ENCODE assay signal across 23 cellular contexts in genomic region chr22:44985906-44986527, GRCh38. TPM values are rescaled to one million over a fixed set of nuclear protein-coding genes. Genes with fewer than 3 reads are reported as not detected.
DNase-seq lines count a peak whose midpoint lies in the region; ATAC-seq, FAIRE-seq and TF ChIP-seq lines count a peak whose summit lies in the region.
"Had no signal": no experiment of that assay in that cellular context is flagged by ENCODE, and none has a peak within 500 bp of the region (broad histone marks: within the 10 kb centered on the region; RNA-seq: fewer than 3 reads in every experiment).

No MANE protein-coding gene starts in this region.

- in situ Hi-C loops in K562 (cut with MboI), result no loop called here

- intact Hi-C loops in K562 (cut with micrococcal nuclease), result no loop called here

- FAIRE-seq in K562 (lab: Jason Lieb, UNC), result no peak
- FAIRE-seq: A204.1, GM12891, GM18507, H54 had no signal

- H2BK12ac ChIP-seq in H9 (ENCODE audit: insufficient read length, low read depth, low read length) (no peak overlapping the region), neuronal stem cell (ENCODE audit: low read length) (peak overlapping the region; percentile 35)

- H3K4me3 Mint-ChIP-seq in H9, result no peak overlapping the region
- H3K4me3 Mint-ChIP-seq: CD4-positive, CD25-positive, alpha-beta regulatory T cell; CD8-positive, alpha-beta memory T cell; HFFc6 had no signal

- no peak for TF ChIP-seq RAD21 in K562 (CRISPR knock-in tag; conservative IDR thresholded peaks at IDR 0.05 in 1 of 2, IDR thresholded peaks at IDR 0.05 in 1 of 2)

- H3K27ac ChIP-seq in H9 (ENCODE audit: insufficient read length, low read depth, low read length), result no peak overlapping the region
- H3K27ac ChIP-seq in K562 (ENCODE audit: extremely low read depth, low read depth, low read length), result no peak overlapping the region
- no peak overlapping the region for H3K27ac ChIP-seq in neuronal stem cell (replicated peaks; ENCODE audit: low read length)
- H3K27ac ChIP-seq: KMS-11 had no signal

- H2BK15ac ChIP-seq in H9 (ENCODE audit: low read depth, low read length), result no peak overlapping the region
- no peak overlapping the region for H2BK15ac ChIP-seq in neuronal stem cell (ENCODE audit: low read length)

- H3K36me3 ChIP-seq in K562 (ENCODE audit: control insufficient read depth, insufficient read depth, low read length) (no peaks in the 10 kb centered on the region), neuronal stem cell (replicated peaks in 1 of 2; ENCODE audit: control insufficient read depth in 2 of 2, insufficient read depth in 2 of 2, low read length in 2 of 2) (peaks cover 26 to 71% of the 10 kb centered on the region in 2 donors)

- BruUV-seq in K562 (replicated peaks; lab: Mats Ljungman, UMichigan), result no TSS peak

- no peak for TF ChIP-seq POLR2A in K562 (conservative IDR thresholded peaks at IDR 0.05)
- TF ChIP-seq POLR2A in GM18505 (IDR thresholded peaks at IDR 0.05; ENCODE audit: borderline replicate concordance, extremely low read depth, insufficient read depth, insufficient read length), result no peak

- POLR2A ChIA-PET in K562 (lab: Yijun Ruan, JAX), result no interaction called here

- H2BK120ac ChIP-seq in H9 (ENCODE audit: low read depth, low read length, poor library complexity, severe bottlenecking) (no peak overlapping the region), neuronal stem cell (ENCODE audit: low read depth, low read length) (no peak overlapping the region)

- ATAC-seq in K562 (no peak), GM18505 (IDR thresholded peaks at IDR 0.05; ENCODE audit: unreplicated experiment) (no peak)
- ATAC-seq: HCT116 had no signal

- H2AK5ac ChIP-seq in H9 (ENCODE audit: insufficient read length, low read length) (no peak overlapping the region), neuronal stem cell (ENCODE audit: low read depth, low read length) (no peak overlapping the region)

- DNase-seq in H9, result no peak
- DNase-seq in K562 (ENCODE audit: extremely low read depth in 1 of 4, low spot score in 3 of 4), result no peak
- no peak for DNase-seq in neuronal stem cell (ENCODE audit: low spot score)
- DNase-seq in NCI-H226, result no peak
- DNase-seq in GM10266 (ENCODE audit: extremely low spot score), result no peak
- DNase-seq: ACHN; BE2C; C1 segment of cervical spinal cord; CD4-positive, CD25-positive, alpha-beta regulatory T cell; CD8-positive, alpha-beta memory T cell; COR-L47; DMS 273 treated with DMSO at 0.1 percent for 48 hours; DMS53; DND-41; EL; HFFc6 had no signal

- H3K9me3 ChIP-seq in H9 (ENCODE audit: control insufficient read depth, low read depth, low read length), result no peaks in the 10 kb centered on the region
- no peaks in the 10 kb centered on the region for H3K9me3 ChIP-seq in K562 (replicated peaks; ENCODE audit: control insufficient read depth, insufficient read depth, low read depth, low read length)
- peaks cover 0 to 6% of the 10 kb centered on the region in 2 donors for H3K9me3 ChIP-seq in neuronal stem cell (replicated peaks in 1 of 2; ENCODE audit: control insufficient read depth in 2 of 2, insufficient read depth in 1 of 2, low read depth in 1 of 2, low read length in 2 of 2)
- H3K9me3 ChIP-seq: BE2C had no signal

- H3K27me3 ChIP-seq in H9 (ENCODE audit: insufficient read depth, low read length) (no peaks in the 10 kb centered on the region), K562 (ENCODE audit: control insufficient read depth in 2 of 2, insufficient read depth in 2 of 2, low read length in 2 of 2) (peaks cover 0 to 22% of the 10 kb centered on the region in 2 experiments; a peak in 1 of 5 replicates), neuronal stem cell (ENCODE audit: control insufficient read depth in 3 of 3, insufficient read depth in 3 of 3, low read depth in 1 of 3, low read length in 3 of 3) (no peaks in the 10 kb centered on the region)
- H3K27me3 ChIP-seq: BE2C had no signal

- WGBS in H9 (ENCODE audit: extremely low coverage, insufficient read length, low lambda C conversion rate), result no CpG with 5 or more reads among the region's 4 CpGs
- WGBS in K562 (ENCODE audit: insufficient coverage, low coverage, missing lambda C conversion rate), result 3% methylated on average over 4 of the region's 4 CpGs
- no CpG with 5 or more reads among the region's 4 CpGs for WGBS in neuronal stem cell (ENCODE audit: extremely low coverage in 2 of 2, insufficient read length in 2 of 2, insufficient replicate concordance in 1 of 2), 2 donors

- no peak overlapping the region for H3K27ac Mint-ChIP-seq in H9
- H3K27ac Mint-ChIP-seq: CD4-positive, CD25-positive, alpha-beta regulatory T cell; CD8-positive, alpha-beta memory T cell; HFFc6 had no signal

- H4K20me1 ChIP-seq in H9 (ENCODE audit: control insufficient read depth, insufficient read depth, insufficient read length) (peaks cover 8% of the 10 kb centered on the region), K562 (replicated peaks; ENCODE audit: control insufficient read depth, insufficient read depth, low read length) (no peaks in the 10 kb centered on the region)

- H3T11ph ChIP-seq in H9 (ENCODE audit: low read length), result no peak overlapping the region

- H3K56ac ChIP-seq in H9 (ENCODE audit: insufficient read length, low read depth, low read length), result no peak overlapping the region

- H3K4me2 ChIP-seq in H9 (ENCODE audit: insufficient read depth, insufficient read length, low read length) (no peak overlapping the region), K562 (ENCODE audit: insufficient read depth, low read length) (no peak overlapping the region), neuronal stem cell (ENCODE audit: insufficient read depth, low read length, poor library complexity, severe bottlenecking) (no peak overlapping the region)
- H3K4me2 ChIP-seq: KMS-11 had no signal

- no peak for TF ChIP-seq EP300 in K562 (IDR thresholded peaks at IDR 0.05; ENCODE audit: low read length)

- H3K4me3 ChIP-seq in K562 (no peak overlapping the region), neuronal stem cell (ENCODE audit: low read length in 2 of 2) (peak overlapping the region in 1 of 2 donors; percentile 17)

- H4K8ac ChIP-seq in H9 (replicated peaks; ENCODE audit: insufficient read length, low read depth, low read length) (peak overlapping the region; percentile 74), neuronal stem cell (ENCODE audit: low read depth, low read length) (no peak overlapping the region)

- H3K23me2 ChIP-seq in H9 (ENCODE audit: insufficient read length, low read depth, low read length, poor library complexity, severe bottlenecking), result no peaks in the 10 kb centered on the region

- peaks cover 12 to 19% of the 10 kb centered on the region in 2 experiments for H3K4me1 Mint-ChIP-seq in H9
- H3K4me1 Mint-ChIP-seq: CD4-positive, CD25-positive, alpha-beta regulatory T cell; CD8-positive, alpha-beta memory T cell had no signal

- H3K9ac ChIP-seq in H9 (ENCODE audit: extremely low read depth, insufficient read length, low read length) (no peak overlapping the region), K562 (ENCODE audit: insufficient read depth in 1 of 2, low read depth in 2 of 2, low read length in 2 of 2) (no peak overlapping the region), neuronal stem cell (ENCODE audit: low read depth, low read length, poor library complexity) (peak overlapping the region; percentile 74)
- H3K9ac ChIP-seq: KMS-11 had no signal

- H3K79me2 ChIP-seq in H9 (ENCODE audit: insufficient read depth, low read length) (peaks cover 43% of the 10 kb centered on the region; the same call in 1 of the 2 replicates), K562 (ENCODE audit: control insufficient read depth, insufficient read depth, low read length) (no peaks in the 10 kb centered on the region)

- TF ChIP-seq CTCF in H9 (conservative IDR thresholded peaks at IDR 0.05) (no peak), K562 (IDR thresholded peaks at IDR 0.05 in 2 of 3, conservative IDR thresholded peaks at IDR 0.05 in 1 of 3; ENCODE audit: insufficient read depth in 2 of 3, low read depth in 1 of 3, low read length in 3 of 3) (no peak), GM10266 (IDR thresholded peaks at IDR 0.05; ENCODE audit: control insufficient read depth, insufficient read depth, low read depth, missing control alignments) (no peak)

- peaks cover 4% of the 10 kb centered on the region for H3K79me1 ChIP-seq in H9 (ENCODE audit: insufficient read depth, low read depth, low read length, poor library complexity, severe bottlenecking)
- peaks cover 37% of the 10 kb centered on the region for H3K79me1 ChIP-seq in neuronal stem cell (ENCODE audit: low read depth, low read length)

- peaks cover 21 to 41% (median 35%) of the 10 kb centered on the region in 3 experiments for H3K36me3 Mint-ChIP-seq in H9 (ENCODE audit: insufficient read depth in 1 of 3, low read depth in 3 of 3)
- H3K36me3 Mint-ChIP-seq: CD4-positive, CD25-positive, alpha-beta regulatory T cell; CD8-positive, alpha-beta memory T cell had no signal

- H3K18ac ChIP-seq in H9 (ENCODE audit: insufficient read length, low read depth, low read length), result no peak overlapping the region
- no peak overlapping the region for H3K18ac ChIP-seq in neuronal stem cell (ENCODE audit: low read length)

- H3K14ac ChIP-seq in H9 (ENCODE audit: insufficient read depth, low read length), result no peak overlapping the region
- peak overlapping the region; percentile 42 for H3K14ac ChIP-seq in neuronal stem cell (ENCODE audit: low read length)

- H2AFZ ChIP-seq in H9 (ENCODE audit: low read length), result no peak overlapping the region
- no peak overlapping the region for H2AFZ ChIP-seq in K562 (ENCODE audit: low read depth, low read length)
- H2AFZ ChIP-seq in neuronal stem cell (ENCODE audit: low read length), result no peak overlapping the region

- no peak overlapping the region for H2BK20ac ChIP-seq in H9 (ENCODE audit: low read depth, low read length, poor library complexity, severe bottlenecking)

- H3K4me1 ChIP-seq in H9 (ENCODE audit: insufficient read depth, low read length), result no peaks in the 10 kb centered on the region
- no peaks in the 10 kb centered on the region; a peak in 1 of 5 replicates for H3K4me1 ChIP-seq in K562 (replicated peaks in 1 of 2; ENCODE audit: control insufficient read depth in 2 of 2, insufficient read depth in 2 of 2, low read length in 2 of 2)
- H3K4me1 ChIP-seq in neuronal stem cell (ENCODE audit: control insufficient read depth in 2 of 2, insufficient read depth in 1 of 2, low read depth in 1 of 2, low read length in 2 of 2), result peaks cover 0 to 11% of the 10 kb centered on the region in 2 donors
- H3K4me1 ChIP-seq: BE2C had no signal

- H3K9me3 Mint-ChIP-seq in H9, result peaks cover 2 to 4% of the 10 kb centered on the region in 2 experiments; a peak in 3 of 5 replicates
- H3K9me3 Mint-ChIP-seq: CD8-positive, alpha-beta memory T cell had no signal

- CTCF ChIA-PET in K562 (lab: Yijun Ruan, JAX; ENCODE audit: low intra/inter-chr PET ratio), result no interaction called here

- peak overlapping the region; percentile 30 for H4K5ac ChIP-seq in H9 (ENCODE audit: insufficient read length, low read depth, low read length)

- H3K23ac ChIP-seq in H9 (ENCODE audit: insufficient read length, low read depth, low read length) (no peak overlapping the region), neuronal stem cell (ENCODE audit: low read depth, low read length, poor library complexity) (peak overlapping the region; percentile 16)

- no peaks in the 10 kb centered on the region for H3K9me1 ChIP-seq in K562 (ENCODE audit: control insufficient read depth, insufficient read depth, low read length)

- no peak overlapping the region for H2BK5ac ChIP-seq in H9 (ENCODE audit: insufficient read length, low read length)
- H2BK5ac ChIP-seq in neuronal stem cell (ENCODE audit: low read length), result no peak overlapping the region

- no peaks in the 10 kb centered on the region for H3K27me3 Mint-ChIP-seq in H9 (ENCODE audit: low read depth)
- H3K27me3 Mint-ChIP-seq: CD4-positive, CD25-positive, alpha-beta regulatory T cell had no signal

- H3K4ac ChIP-seq in H9 (ENCODE audit: low read depth, low read length), result no peak overlapping the region
- H3K4ac ChIP-seq in neuronal stem cell (ENCODE audit: low read length), result peak overlapping the region; percentile 2

- H4K91ac ChIP-seq in H9 (ENCODE audit: insufficient read length, low read depth, low read length) (no peak overlapping the region), neuronal stem cell (ENCODE audit: low read depth, low read length, poor library complexity) (no peak overlapping the region)

RNA-seq across cellular contexts. Expression of gene PHF21B, which starts 23.8 kb away (rescaled TPM):
- total RNA-seq in H9 (2021) (54.3 and 60.3 TPM in 2 replicates), K562 (2014; rRNA removed) (not detected in 2 replicates), K562 (2014; rRNA removed; fragmentation: Illumina TruSeq; extraction: Trizol) (not detected in 2 replicates), K562 (2015; rRNA removed; fragmentation: Illumina TruSeq; extraction: Trizol) (not detected in 2 replicates), K562 (2021) (0.22 TPM in 1 of 2 replicates, not detected in the other)
- total RNA-seq in K562 (2011; cell fraction: chromatin; rRNA removed; ENCODE audit: low replicate concordance), result 0.62 TPM in 1 of 2 replicates, not detected in the other
- 0.13 and 0.33 TPM in 2 replicates for total RNA-seq in K562 (2011; cell fraction: nucleolus; rRNA removed)
- not detected in 2 replicates for total RNA-seq in K562 (2011; cell fraction: nucleoplasm; rRNA removed)
- polyA plus RNA-seq in K562 (2011; rRNA removed) (not detected in 2 replicates), K562 (2014; fragmentation: Illumina TruSeq; extraction: Trizol) (not detected in 2 replicates), K562 (2014; fragmentation: Nextera tagmentation; extraction: Ambion mirVana) (not detected), K562 (2014; rRNA removed) (0.04 TPM in 1 of 2 replicates, not detected in the other)
- polyA plus RNA-seq in K562 (2011; cell fraction: cytosol; rRNA removed), result not detected in 2 replicates
- polyA plus RNA-seq in K562 (2011; cell fraction: nucleus; rRNA removed), result 0.21 TPM in 1 of 2 replicates, not detected in the other
- not detected in 2 replicates for polyA plus RNA-seq in K562 (2012)
- polyA minus RNA-seq in K562 (2011; rRNA and poly(A)+ RNA removed), result not detected in 2 replicates
- polyA minus RNA-seq in K562 (2011; cell fraction: cytosol; rRNA and poly(A)+ RNA removed), result not detected in 2 replicates
- not detected in 2 replicates for polyA minus RNA-seq in K562 (2011; cell fraction: nucleus; rRNA and poly(A)+ RNA removed)
- polyA plus RNA-seq in neuronal stem cell (2013, experiment 1 of 2), result 17.7 TPM
- 21.4 TPM for polyA plus RNA-seq in neuronal stem cell (2013, experiment 2 of 2)
- total RNA-seq: CD4-positive, CD25-positive, alpha-beta regulatory T cell; CD8-positive, alpha-beta memory T cell; HFFc6 had no signal
- polyA plus RNA-seq: CD4-positive, CD25-positive, alpha-beta regulatory T cell; CD8-positive, alpha-beta memory T cell had no signal

Comparison
In these comparisons a context has a peak if more than half of its experiments do, and no peak if none do; other contexts are left out.
1. RNA of gene PHF21B, which starts 23.8 kb away (total RNA-seq): 54.3 to 60.3 TPM in H9; 0.13 to 0.62 TPM in K562; every median in the first group is over 10 times any median in the second.